ENCODE assay signal across 25 cellular contexts in the genomic region with DNA sequence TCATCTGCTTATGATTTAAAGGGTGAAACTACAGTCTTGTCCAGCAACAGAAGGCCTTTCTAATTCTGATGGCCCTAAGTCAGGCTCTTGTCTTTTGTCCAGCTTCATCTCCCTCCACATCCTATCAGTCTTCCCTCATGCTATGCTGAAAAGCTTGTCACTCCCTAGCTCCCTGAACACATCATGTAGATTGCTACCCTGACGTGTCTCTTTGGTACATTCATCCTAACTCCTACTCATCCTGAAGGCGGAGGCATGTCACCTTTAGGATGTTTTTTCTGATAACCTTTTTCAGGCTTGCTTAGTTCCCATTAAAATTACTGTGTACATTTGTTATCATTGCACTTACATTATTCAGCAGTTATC.
A peak's percentile ranks its signal among the peaks of the same experiment; 100 is the strongest.
DNase-seq lines count a peak whose midpoint lies in the region; ATAC-seq, FAIRE-seq and TF ChIP-seq lines count a peak whose summit lies in the region.
"Had no signal": no experiment of that assay in that cellular context is flagged by ENCODE, and none has a peak within 500 bp of the region (broad histone marks: within the 10 kb centered on the region; RNA-seq: fewer than 3 reads in every experiment).

No MANE protein-coding gene starts in this region.

- CTCF ChIA-PET in GM12878 (lab: Yijun Ruan, JAX) = interaction anchor here (0.7 kb wide), 1 partner anchor 291 kb away, joined by 3 read pairs; no protein-coding TSS in a partner anchor
- CTCF ChIA-PET in CD4-positive, alpha-beta memory T cell (lab: Charles Lee; ENCODE audit: partially characterized antibody) = no interaction called here

- POLR2A ChIA-PET in GM12878 (lab: Charles Lee) = interaction anchor here (0.5 to 1.1 kb wide), 2 partner anchors 11 to 176 kb away, joined by 3 to 6 read pairs; no protein-coding TSS in a partner anchor
- POLR2A ChIA-PET in CD4-positive, alpha-beta memory T cell (lab: Charles Lee; ENCODE audit: partially characterized antibody) = no interaction called here

- RAD21 ChIA-PET in GM12878 (lab: Charles Lee; ENCODE audit: unreplicated experiment) = no interaction called here

- TF ChIP-seq RAD21 in GM12878 (IDR thresholded peaks at IDR 0.05; ENCODE audit: insufficient read depth, low read depth, low read length) = no peak

- H3K9me3 Mint-ChIP-seq in CD4-positive, alpha-beta memory T cell = no peaks in the 10 kb centered on the region
- H3K9me3 Mint-ChIP-seq: activated naive CD8-positive, alpha-beta T cell treated with anti-CD3 and anti-CD28 coated beads, Interleukin-2, amount 50 U/mL, for 24 hours; activated T-helper 2 cell treated with anti-CD3 and anti-CD28 coated beads, Interferon-gamma antibody, Interleukin-2, Interleukin-4, amounts not matched to agents 10 μg/mL and 5 μg/mL and 100 μg/mL, durations not matched to agents 14 hours and 24 hours and 36 hours; effector memory CD8-positive, alpha-beta T cell had no signal

- no peak overlapping the region for H3K4me3 ChIP-seq in right atrium auricular region
- H3K4me3 ChIP-seq in GM12878 = no peak overlapping the region
- no peak overlapping the region for H3K4me3 ChIP-seq in CD4-positive, alpha-beta memory T cell (ENCODE audit: low read length in 2 of 2)
- H3K4me3 ChIP-seq in tibial artery = no peak overlapping the region
- H3K4me3 ChIP-seq: GM23338, skin epidermis had no signal

- H3K79me2 ChIP-seq in GM12878 (ENCODE audit: control insufficient read depth, insufficient read depth, low read length) = no peaks in the 10 kb centered on the region; the same call in 1 of the 2 replicates

- H3K9me3 ChIP-seq in right atrium auricular region (no peaks in the 10 kb centered on the region), GM12878 (replicated peaks; ENCODE audit: control insufficient read depth, insufficient read depth, low read length) (no peaks in the 10 kb centered on the region), tibial artery (no peaks in the 10 kb centered on the region)
- H3K9me3 ChIP-seq in CD4-positive, alpha-beta memory T cell (ENCODE audit: control insufficient read depth in 1 of 2, low read length in 2 of 2) = no peaks in the 10 kb centered on the region

- TF ChIP-seq POLR2A in GM12878 (IDR thresholded peaks at IDR 0.05; ENCODE audit: low read depth, low read length) = no peak

- WGBS in GM12878 (ENCODE audit: insufficient coverage, insufficient replicate concordance, low lambda C conversion rate, missing lambda C conversion rate) = 62% methylated on average over 2 of the region's 2 CpGs

- H3K27me3 Mint-ChIP-seq in CD4-positive, alpha-beta memory T cell = peaks cover 1 to 4% of the 10 kb centered on the region in 2 donors

- H3K27me3 ChIP-seq in right atrium auricular region = no peaks in the 10 kb centered on the region
- H3K27me3 ChIP-seq in GM12878 (replicated peaks in 1 of 2; ENCODE audit: control insufficient read depth in 2 of 2, insufficient read depth in 2 of 2, low read length in 1 of 2) = no peaks in the 10 kb centered on the region
- no peaks in the 10 kb centered on the region for H3K27me3 ChIP-seq in CD4-positive, alpha-beta memory T cell (ENCODE audit: insufficient read depth, low read length)
- H3K27me3 ChIP-seq in tibial artery = no peaks in the 10 kb centered on the region

- no peaks in the 10 kb centered on the region for H3K4me1 Mint-ChIP-seq in CD4-positive, alpha-beta memory T cell
- H3K4me1 Mint-ChIP-seq: activated CD4-positive, alpha-beta T cell treated with anti-CD3 and anti-CD28 coated beads for 36 hours; activated naive CD8-positive, alpha-beta T cell treated with anti-CD3 and anti-CD28 coated beads, Interleukin-2, amount 50 U/mL, for 24 hours had no signal

- FAIRE-seq in GM12878 (lab: Jason Lieb, UNC) = peak; percentile 52

- ATAC-seq in Right ventricle myocardium superior (ENCODE audit: poor library complexity) (no peak), HG02938 (IDR thresholded peaks at IDR 0.05; ENCODE audit: unreplicated experiment) (peak; percentile 8), GM12878 (no peak), HG02610 (IDR thresholded peaks at IDR 0.05; ENCODE audit: unreplicated experiment) (no peak)
- ATAC-seq: activated CD4-positive, alpha-beta T cell treated with anti-CD3 and anti-CD28 coated beads for 36 hours; activated naive CD8-positive, alpha-beta T cell treated with anti-CD3 and anti-CD28 coated beads, Interleukin-2, amount 50 U/mL, for 24 hours; effector memory CD8-positive, alpha-beta T cell; GM23338; left lobe of liver had no signal

- no peak for DNase-seq in right atrium auricular region (ENCODE audit: low spot score)
- DNase-seq in Right ventricle myocardium superior = no peak
- no peak for DNase-seq in GM12878 (ENCODE audit: low read depth, low spot score)
- DNase-seq in CD4-positive, alpha-beta memory T cell = no peak
- DNase-seq in NCI-H1930 (lab: John Stamatoyannopoulos, UW) = no peak
- DNase-seq in tibial artery = no peak
- DNase-seq: 8988T; activated CD4-positive, alpha-beta T cell treated with anti-CD3 and anti-CD28 coated beads for 36 hours; activated naive CD8-positive, alpha-beta T cell treated with anti-CD3 and anti-CD28 coated beads, Interleukin-2, amount 50 U/mL, for 24 hours; effector memory CD8-positive, alpha-beta T cell; EL; glutamatergic neuron; NCI-H1092; NCI-H524; stimulated activated CD4-positive, alpha-beta T cell treated with anti-CD3 and anti-CD28 coated beads, Interleukin-4, amount 100 ng/mL, for 1 hour had no signal

- H3K36me3 Mint-ChIP-seq in CD4-positive, alpha-beta memory T cell = no peaks in the 10 kb centered on the region
- H3K36me3 Mint-ChIP-seq: mesothelial cell of epicardium had no signal

- no peaks in the 10 kb centered on the region for H3K36me3 ChIP-seq in right atrium auricular region
- no peaks in the 10 kb centered on the region for H3K36me3 ChIP-seq in GM12878 (ENCODE audit: control insufficient read depth in 2 of 2, insufficient read depth in 2 of 2, low read length in 1 of 2)
- no peaks in the 10 kb centered on the region for H3K36me3 ChIP-seq in CD4-positive, alpha-beta memory T cell (ENCODE audit: insufficient read depth, low read length)
- H3K36me3 ChIP-seq in tibial artery = no peaks in the 10 kb centered on the region

- no TSS peak for BruUV-seq in GM12878 (replicated peaks; lab: Mats Ljungman, UMichigan)

- peak overlapping the region; percentile 49 for H3K4me2 ChIP-seq in GM12878 (ENCODE audit: control insufficient read depth, insufficient read depth)
- H3K4me2 ChIP-seq: GM23338, KMS-11 had no signal

- H3K27ac Mint-ChIP-seq in CD4-positive, alpha-beta memory T cell = no peak overlapping the region
- H3K27ac Mint-ChIP-seq: activated CD4-positive, alpha-beta T cell treated with anti-CD3 and anti-CD28 coated beads for 36 hours; activated naive CD8-positive, alpha-beta T cell treated with anti-CD3 and anti-CD28 coated beads, Interleukin-2, amount 50 U/mL, for 24 hours; activated T-helper 2 cell treated with anti-CD3 and anti-CD28 coated beads, Interferon-gamma antibody, Interleukin-2, Interleukin-4, amounts not matched to agents 10 μg/mL and 5 μg/mL and 100 μg/mL, durations not matched to agents 14 hours and 24 hours and 36 hours; B cell; effector memory CD8-positive, alpha-beta T cell; GM23338; mesothelial cell of epicardium had no signal

- H3K9ac ChIP-seq in GM12878 (ENCODE audit: control insufficient read depth, insufficient read depth, low read length) = no peak overlapping the region
- H3K9ac ChIP-seq: KMS-11 had no signal

- H2AFZ ChIP-seq in GM12878 (ENCODE audit: control insufficient read depth, low read depth, low read length) = no peak overlapping the region
- H2AFZ ChIP-seq: GM23338 had no signal

- SMC1A ChIA-PET in GM12878 (lab: Charles Lee; ENCODE audit: uncharacterized antibody, unreplicated experiment) = interaction anchor here (1.4 kb wide), 1 partner anchor 77 kb away, joined by 3 read pairs; no protein-coding TSS in a partner anchor

- no peak for TF ChIP-seq EP300 in GM12878 (IDR thresholded peaks at IDR 0.05; ENCODE audit: borderline replicate concordance in 1 of 2, control insufficient read depth in 1 of 2, low read depth in 2 of 2, low read length in 2 of 2)

- H3K27ac ChIP-seq in right atrium auricular region (peak overlapping the region; percentile 37 to 68), GM12878 (ENCODE audit: control insufficient read depth, insufficient read depth) (no peak overlapping the region), tibial artery (peak overlapping the region in 1 of 2 donors; percentile 16)
- no peak overlapping the region for H3K27ac ChIP-seq in CD4-positive, alpha-beta memory T cell (ENCODE audit: low read depth, low read length)
- H3K27ac ChIP-seq: KMS-11 had no signal

- H4K20me1 ChIP-seq in GM12878 (ENCODE audit: control insufficient read depth, insufficient read depth) = no peaks in the 10 kb centered on the region

- in situ Hi-C loops in GM12878 (cut with MboI) = no loop called here

- peaks cover 0 to 31% of the 10 kb centered on the region in 2 donors for H3K4me1 ChIP-seq in right atrium auricular region
- peaks cover 12% of the 10 kb centered on the region for H3K4me1 ChIP-seq in GM12878 (ENCODE audit: control insufficient read depth, insufficient read depth, low read length)
- no peaks in the 10 kb centered on the region for H3K4me1 ChIP-seq in CD4-positive, alpha-beta memory T cell (ENCODE audit: insufficient read depth, low read length)
- peaks cover 0 to 39% (median 7%) of the 10 kb centered on the region in 4 donors for H3K4me1 ChIP-seq in tibial artery

- TF ChIP-seq CTCF in right atrium auricular region (IDR thresholded peaks at IDR 0.05) (no peak), GM12878 (IDR thresholded peaks at IDR 0.05 in 2 of 3, conservative IDR thresholded peaks at IDR 0.05 in 1 of 3; ENCODE audit: control insufficient read depth in 2 of 3, extremely low read depth in 1 of 3, insufficient read depth in 1 of 3, low read depth in 3 of 3, low read length in 3 of 3) (no peak), tibial artery (IDR thresholded peaks at IDR 0.05) (no peak)

- H3K4me3 Mint-ChIP-seq in CD4-positive, alpha-beta memory T cell = no peak overlapping the region
- H3K4me3 Mint-ChIP-seq: activated CD4-positive, alpha-beta T cell treated with anti-CD3 and anti-CD28 coated beads for 36 hours; activated naive CD8-positive, alpha-beta T cell treated with anti-CD3 and anti-CD28 coated beads, Interleukin-2, amount 50 U/mL, for 24 hours; B cell; effector memory CD8-positive, alpha-beta T cell; GM23338; mesothelial cell of epicardium; neural crest cell had no signal

- intact Hi-C loops in Right ventricle myocardium superior (cut with DNase I) (no loop called here), GM12878 (cut with micrococcal nuclease; ENCODE audit: unreplicated experiment) (no loop called here), tibial artery (cut with DNase I; ENCODE audit: low total_unique reads) (no loop called here)
- intact Hi-C loops in CD4-positive, alpha-beta memory T cell (cut with micrococcal nuclease) = no loop called here

TF ChIP-seq in GM12878, 131 proteins besides CTCF, POLR2A, EP300 and RAD21 (continues in another document):
- TF ChIP-seq BRCA1 (IDR thresholded peaks at IDR 0.05; ENCODE audit: low read depth, low read length) (no peak), SPI1 (IDR thresholded peaks at IDR 0.05; ENCODE audit: borderline replicate concordance, insufficient read depth, low read depth, low read length) (no peak), ATF7 (IDR thresholded peaks at IDR 0.05; ENCODE audit: low read depth) (no peak)

Comparison
In these comparisons a context has a peak if more than half of its experiments do, and no peak if none do; other contexts are left out.
1. H3K27ac ChIP-seq: peak in right atrium auricular region (2 of 2); none in GM12878 (single experiment) and CD4-positive, alpha-beta memory T cell (single experiment).